11 cellular contexts compared by ENCODE assay signal in the genomic region with DNA sequence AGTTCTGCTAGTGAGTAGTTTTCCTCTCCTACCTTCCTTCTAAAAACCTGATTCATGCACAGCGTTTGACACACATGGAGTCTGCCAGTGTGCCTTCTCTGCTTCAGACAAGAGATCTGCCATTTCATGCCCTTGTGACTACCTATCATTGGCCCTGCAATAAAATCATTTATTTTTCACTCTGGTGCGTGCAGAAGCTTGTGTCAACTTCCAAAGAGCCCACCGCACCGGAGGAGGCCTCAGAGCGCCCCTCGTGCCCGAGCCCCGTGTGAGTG. TPM values are rescaled to one million over a fixed set of nuclear protein-coding genes. Genes with fewer than 3 reads are reported as not detected.
A peak's percentile ranks its signal among the peaks of the same experiment; 100 is the strongest.
DNase-seq lines count a peak whose midpoint lies in the region; ATAC-seq, FAIRE-seq and TF ChIP-seq lines count a peak whose summit lies in the region.
"Had no signal": no experiment of that assay in that cellular context is flagged by ENCODE, and none has a peak within 500 bp of the region (broad histone marks: within the 10 kb centered on the region; RNA-seq: fewer than 3 reads in every experiment).

No MANE protein-coding gene starts in this region.

- H4K20me1 ChIP-seq in GM23338 (replicated peaks; ENCODE audit: insufficient read depth), result peaks cover 33% of the 10 kb centered on the region
- peaks cover 94% of the 10 kb centered on the region for H4K20me1 ChIP-seq in astrocyte (ENCODE audit: insufficient read depth, low read length)

- no peak overlapping the region for H3K4me3 ChIP-seq in CD4-positive, CD25-positive, alpha-beta regulatory T cell (ENCODE audit: low read depth, low read length)
- no peak overlapping the region for H3K4me3 ChIP-seq in GM23338
- H3K4me3 ChIP-seq in astrocyte (ENCODE audit: insufficient read depth, low read depth, low read length), result no peak overlapping the region
- H3K4me3 ChIP-seq: Peyer's patch had no signal

- no peaks in the 10 kb centered on the region for H3K27me3 Mint-ChIP-seq in CD4-positive, CD25-positive, alpha-beta regulatory T cell
- peaks cover 63% of the 10 kb centered on the region for H3K27me3 Mint-ChIP-seq in GM23338 (ENCODE audit: insufficient read depth, low read depth, poor library complexity)
- H3K27me3 Mint-ChIP-seq in astrocyte (ENCODE audit: low read depth, unreplicated experiment), result no peaks in the 10 kb centered on the region
- no peaks in the 10 kb centered on the region for H3K27me3 Mint-ChIP-seq in nephron (ENCODE audit: low read depth)

- peaks cover 69% of the 10 kb centered on the region for H3K36me3 ChIP-seq in CD4-positive, CD25-positive, alpha-beta regulatory T cell (ENCODE audit: control insufficient read depth, insufficient read depth, low read length)
- H3K36me3 ChIP-seq in GM23338 (ENCODE audit: insufficient read depth) (peaks cover 38% of the 10 kb centered on the region), astrocyte (ENCODE audit: insufficient read depth, low read length) (peaks cover 58% of the 10 kb centered on the region)

- H3K4me1 ChIP-seq in CD4-positive, CD25-positive, alpha-beta regulatory T cell (ENCODE audit: control insufficient read depth, insufficient read depth, low read length, poor library complexity, severe bottlenecking), result peaks cover 29% of the 10 kb centered on the region
- H3K4me1 ChIP-seq in GM23338 (ENCODE audit: insufficient read depth), result no peaks in the 10 kb centered on the region; the same call in 1 of the 2 replicates
- no peaks in the 10 kb centered on the region for H3K4me1 ChIP-seq in astrocyte (ENCODE audit: insufficient read depth, low read length)
- H3K4me1 ChIP-seq: Peyer's patch had no signal

- no peak overlapping the region for H2AFZ ChIP-seq in GM23338
- no peak overlapping the region for H2AFZ ChIP-seq in astrocyte (ENCODE audit: low read depth, low read length)

- H3K27ac ChIP-seq in CD4-positive, CD25-positive, alpha-beta regulatory T cell (ENCODE audit: insufficient read depth, low read length, poor library complexity, severe bottlenecking), result no peak overlapping the region
- H3K27ac ChIP-seq in GM23338 (ENCODE audit: low read depth), result peak overlapping the region; percentile 93
- H3K27ac ChIP-seq in astrocyte (ENCODE audit: low read depth, low read length), result no peak overlapping the region
- H3K27ac ChIP-seq: Peyer's patch had no signal

- no peak for DNase-seq in CD4-positive, CD25-positive, alpha-beta regulatory T cell
- DNase-seq in GM23338 (ENCODE audit: low spot score), result no peak
- no peak for DNase-seq in astrocyte (ENCODE audit: low read depth)
- no peak for DNase-seq in HuH-7.5 (ENCODE audit: low spot score)
- DNase-seq: aorta, NCI-H1105 had no signal

- H3K9me3 Mint-ChIP-seq in CD4-positive, CD25-positive, alpha-beta regulatory T cell, result no peaks in the 10 kb centered on the region
- no peaks in the 10 kb centered on the region; the same call in 1 of the 3 replicates for H3K9me3 Mint-ChIP-seq in GM23338
- H3K9me3 Mint-ChIP-seq in astrocyte (ENCODE audit: unreplicated experiment), result peaks cover 2% of the 10 kb centered on the region
- H3K9me3 Mint-ChIP-seq in nephron, result no peaks in the 10 kb centered on the region

- no peaks in the 10 kb centered on the region for H3K9me2 ChIP-seq in GM23338 (ENCODE audit: insufficient read depth)

- no peak overlapping the region for H3K4me3 Mint-ChIP-seq in CD4-positive, CD25-positive, alpha-beta regulatory T cell
- H3K4me3 Mint-ChIP-seq in GM23338 (no peak overlapping the region), astrocyte (ENCODE audit: unreplicated experiment) (no peak overlapping the region), nephron (no peak overlapping the region)

- H3K9ac ChIP-seq in astrocyte (ENCODE audit: low read length), result no peak overlapping the region

- no peaks in the 10 kb centered on the region for H3K27me3 ChIP-seq in CD4-positive, CD25-positive, alpha-beta regulatory T cell (ENCODE audit: control insufficient read depth, insufficient read depth, low read length)
- H3K27me3 ChIP-seq in GM23338 (ENCODE audit: insufficient read depth), result no peaks in the 10 kb centered on the region
- no peaks in the 10 kb centered on the region for H3K27me3 ChIP-seq in astrocyte (ENCODE audit: insufficient read depth, low read length)
- H3K27me3 ChIP-seq: Peyer's patch had no signal

- peaks cover 12 to 52% (median 39%) of the 10 kb centered on the region in 4 donors for H3K4me1 Mint-ChIP-seq in CD4-positive, CD25-positive, alpha-beta regulatory T cell
- H3K4me1 Mint-ChIP-seq in GM23338 (peaks cover 17% of the 10 kb centered on the region; the same call in 2 of the 3 replicates), astrocyte (ENCODE audit: low read depth, unreplicated experiment) (peaks cover 14% of the 10 kb centered on the region), nephron (peaks cover 48% of the 10 kb centered on the region)

- TF ChIP-seq CTCF in GM23338 (conservative IDR thresholded peaks at IDR 0.05; ENCODE audit: low read depth in 2 of 2) (no peak), astrocyte (IDR thresholded peaks at IDR 0.05; ENCODE audit: insufficient read depth, low read depth, low read length) (no peak), nephron (IDR thresholded peaks at IDR 0.05; ENCODE audit: unreplicated experiment in 3 of 3) (no peak)

- ATAC-seq in CD4-positive, CD25-positive, alpha-beta regulatory T cell (ENCODE audit: low read depth in 2 of 2), result no peak
- ATAC-seq in GM23338 (no peak), GM21619 (IDR thresholded peaks at IDR 0.05; ENCODE audit: unreplicated experiment) (no peak), GM18519 (IDR thresholded peaks at IDR 0.05; ENCODE audit: low FRiP score, unreplicated experiment) (no peak)

- H3K4me2 ChIP-seq in GM23338 (no peak overlapping the region), astrocyte (ENCODE audit: low read length) (no peak overlapping the region)

- H3K36me3 Mint-ChIP-seq in CD4-positive, CD25-positive, alpha-beta regulatory T cell, result peaks cover 49% of the 10 kb centered on the region
- H3K36me3 Mint-ChIP-seq in GM23338 (ENCODE audit: low read depth) (peaks cover 88% of the 10 kb centered on the region), astrocyte (ENCODE audit: low read depth, unreplicated experiment) (peaks cover 25% of the 10 kb centered on the region), nephron (ENCODE audit: low read depth) (peaks cover 68% of the 10 kb centered on the region)

- H3K9me3 ChIP-seq in CD4-positive, CD25-positive, alpha-beta regulatory T cell (ENCODE audit: control insufficient read depth in 2 of 2, low read length in 2 of 2), result no peaks in the 10 kb centered on the region
- H3K9me3 ChIP-seq in astrocyte (ENCODE audit: insufficient read depth, low read depth, low read length), result no peaks in the 10 kb centered on the region
- H3K9me3 ChIP-seq: Peyer's patch had no signal

- peak overlapping the region in 2 of 3 donors; percentile 3 to 57 for H3K27ac Mint-ChIP-seq in CD4-positive, CD25-positive, alpha-beta regulatory T cell
- peak overlapping the region; percentile 4; the same call in 1 of the 2 replicates for H3K27ac Mint-ChIP-seq in GM23338
- peak overlapping the region; percentile 75 for H3K27ac Mint-ChIP-seq in astrocyte (ENCODE audit: unreplicated experiment)
- peak overlapping the region in 2 of 3 experiments; percentile 14 to 87 for H3K27ac Mint-ChIP-seq in nephron

- peaks cover 75% of the 10 kb centered on the region for H3F3A ChIP-seq in GM23338 (replicated peaks; ENCODE audit: low read depth)

- FAIRE-seq in astrocyte (lab: Jason Lieb, UNC), result no peak
- FAIRE-seq: kidney had no signal

- H3K79me2 ChIP-seq in GM23338 (replicated peaks; ENCODE audit: insufficient read depth), result no peaks in the 10 kb centered on the region; the same call in 1 of the 2 replicates
- peaks cover 32% of the 10 kb centered on the region for H3K79me2 ChIP-seq in astrocyte (ENCODE audit: insufficient read depth, low read length)

TF ChIP-seq in GM23338, 12 proteins besides CTCF, POLR2A, EP300 and RAD21 (continues in another document):
- TF ChIP-seq POLR2AphosphoS5 (IDR thresholded peaks at IDR 0.05; ENCODE audit: low read depth) (no peak; the same call in 1 of the 2 replicates), EZH2phosphoT487 (IDR thresholded peaks at IDR 0.05; ENCODE audit: unreplicated experiment) (no peak)

RNA-seq across cellular contexts. Expression of gene HNRNPH1, which starts 13.7 kb away (rescaled TPM):
- 2,049 TPM for total RNA-seq in CD4-positive, CD25-positive, alpha-beta regulatory T cell
- polyA plus RNA-seq in CD4-positive, CD25-positive, alpha-beta regulatory T cell, result 100 to 1,000 TPM; 102 to 155 (median 130) TPM
- total RNA-seq in GM23338 (2014; rRNA removed; shearing (Covaris generic)), result 572 and 715 TPM in 2 replicates
- polyA plus RNA-seq in GM23338 (2016; fragmentation: Nextera tagmentation; extraction: Ambion mirVana), result 330 and 410 TPM in 2 replicates
- total RNA-seq in astrocyte, result 349 and 458 TPM in 2 replicates

RNA-seq across cellular contexts. Expression of gene RUFY1, which starts 59.4 kb away (rescaled TPM):
- 40.4 TPM for total RNA-seq in CD4-positive, CD25-positive, alpha-beta regulatory T cell
- polyA plus RNA-seq in CD4-positive, CD25-positive, alpha-beta regulatory T cell, result 10 to 100 TPM; 18.3 to 25.9 (median 23.7) TPM
- total RNA-seq in GM23338 (2014; rRNA removed; shearing (Covaris generic)), result 25.0 and 31.6 TPM in 2 replicates
- 22.7 and 25.3 TPM in 2 replicates for polyA plus RNA-seq in GM23338 (2016; fragmentation: Nextera tagmentation; extraction: Ambion mirVana)
- total RNA-seq in astrocyte, result 26.3 and 34.1 TPM in 2 replicates

Comparison
In these comparisons a context has a peak if more than half of its experiments do, and no peak if none do; other contexts are left out.
1. H3K27ac Mint-ChIP-seq: peak in every context shown above with its lines; median percentile 75 in astrocyte; 50 in nephron; 30 in CD4-positive, CD25-positive, alpha-beta regulatory T cell; 4 in GM23338.